In the genomic region with DNA sequence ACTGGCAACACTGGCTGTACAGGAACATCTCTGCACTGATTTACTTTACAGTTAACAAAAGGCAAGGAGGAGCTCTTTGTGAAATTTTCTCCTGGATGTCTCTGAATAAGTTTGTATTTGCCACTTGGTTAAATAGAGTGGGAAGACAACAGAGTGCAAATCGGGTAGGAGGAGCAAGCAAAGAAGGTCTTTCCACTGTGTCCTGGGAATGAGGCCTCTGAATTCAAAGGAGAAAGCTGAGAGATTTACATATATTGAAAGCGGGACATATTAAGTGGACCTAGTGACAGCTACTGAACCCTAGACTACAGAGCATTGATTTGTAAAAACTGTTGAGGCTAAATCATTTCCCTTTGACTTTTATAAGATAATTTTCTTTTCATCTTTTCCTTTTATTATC, we compare ENCODE assay signal across 18 cellular contexts.
"Had no signal": no experiment of that assay in that cellular context is flagged by ENCODE, and none has a peak within 500 bp of the region (broad histone marks: within the 10 kb centered on the region; RNA-seq: fewer than 3 reads in every experiment).

No MANE protein-coding gene starts in this region.

- H3K27me3 Mint-ChIP-seq: activated CD4-positive, alpha-beta memory T cell treated with anti-CD3 and anti-CD28 coated beads, Interleukin-2, amount 10 ng/mL, durations not matched to agents 7 days and 5 days; activated T-cell treated with anti-CD3 and anti-CD28 coated beads, Interleukin-2, amount 50 U/mL, for 24 hours; central memory CD8-positive, alpha-beta T cell; dendritic cell treated with granulocyte-macrophage colony-stimulating factor and Interleukin-4, amounts not matched to agents 40 ng/mL and 50 ng/mL, for 4 days; effector memory CD8-positive, alpha-beta T cell; stimulated activated naive CD8-positive, alpha-beta T cell treated with anti-CD3 and anti-CD28 coated beads, Interleukin-15, Interleukin-2, amounts not matched to agents 100 ng/mL and 50 ng/mL, for 24 hours had no signal

- H3K4me3 ChIP-seq: gastroesophageal sphincter, spleen, suprapubic skin, upper lobe of right lung had no signal

- H3K9me3 Mint-ChIP-seq: activated CD4-positive, alpha-beta memory T cell treated with anti-CD3 and anti-CD28 coated beads, Interleukin-2, amount 10 ng/mL, durations not matched to agents 7 days and 5 days; activated naive CD4-positive, alpha-beta T cell treated with anti-CD3 and anti-CD28 coated beads, Interleukin-2, amount 50 U/mL, for 72 hours; activated T-cell treated with anti-CD3 and anti-CD28 coated beads, Interleukin-2, amount 50 U/mL, for 24 hours; central memory CD8-positive, alpha-beta T cell; dendritic cell treated with granulocyte-macrophage colony-stimulating factor and Interleukin-4, amounts not matched to agents 40 ng/mL and 50 ng/mL, for 4 days; effector memory CD8-positive, alpha-beta T cell; naive B cell; stimulated activated naive CD8-positive, alpha-beta T cell treated with anti-CD3 and anti-CD28 coated beads, Interleukin-15, Interleukin-2, amounts not matched to agents 100 ng/mL and 50 ng/mL, for 24 hours; T-helper 1 cell treated with Interleukin-12 subunit alpha and Interleukin-12 subunit beta and Interleukin-4 antibody, amounts not matched to agents 30 μg/mL and 1 μg/mL, for 36 hours had no signal

- H3K36me3 ChIP-seq: gastroesophageal sphincter, spleen, suprapubic skin, upper lobe of right lung had no signal

- DNase-seq: activated CD4-positive, alpha-beta memory T cell treated with anti-CD3 and anti-CD28 coated beads, Interleukin-2, amount 10 ng/mL, durations not matched to agents 7 days and 5 days; activated CD4-positive, alpha-beta T cell treated with anti-CD3 and anti-CD28 coated beads for 4 hours; activated effector memory CD4-positive, alpha-beta T cell treated with anti-CD3 and anti-CD28 coated beads, Interleukin-2, amount 50 U/mL, for 16 hours; activated T-cell treated with anti-CD3 and anti-CD28 coated beads, Interleukin-2, amount 50 U/mL, for 24 hours; effector memory CD8-positive, alpha-beta T cell; mammary epithelial cell; naive B cell; spleen; upper lobe of right lung; WERI-Rb-1 had no signal

- H3K4me1 Mint-ChIP-seq: activated CD4-positive, alpha-beta memory T cell treated with anti-CD3 and anti-CD28 coated beads, Interleukin-2, amount 10 ng/mL, durations not matched to agents 7 days and 5 days; central memory CD8-positive, alpha-beta T cell; naive B cell had no signal

- H3K4me1 ChIP-seq: spleen, upper lobe of right lung had no signal

- H3K4me3 Mint-ChIP-seq: activated CD4-positive, alpha-beta memory T cell treated with anti-CD3 and anti-CD28 coated beads, Interleukin-2, amount 10 ng/mL, durations not matched to agents 7 days and 5 days; activated T-cell treated with anti-CD3 and anti-CD28 coated beads, Interleukin-2, amount 50 U/mL, for 24 hours; central memory CD8-positive, alpha-beta T cell; dendritic cell treated with granulocyte-macrophage colony-stimulating factor and Interleukin-4, amounts not matched to agents 40 ng/mL and 50 ng/mL, for 4 days; effector memory CD8-positive, alpha-beta T cell; naive B cell; stimulated activated naive CD8-positive, alpha-beta T cell treated with anti-CD3 and anti-CD28 coated beads, Interleukin-15, Interleukin-2, amounts not matched to agents 100 ng/mL and 50 ng/mL, for 24 hours; T-helper 1 cell treated with Interleukin-12 subunit alpha and Interleukin-12 subunit beta and Interleukin-4 antibody, amounts not matched to agents 30 μg/mL and 1 μg/mL, for 36 hours had no signal

- H3K27me3 ChIP-seq: gastroesophageal sphincter, spleen, suprapubic skin, upper lobe of right lung had no signal

- H3K27ac ChIP-seq: epithelial cell of prostate, gastroesophageal sphincter, spleen, suprapubic skin, upper lobe of right lung, WERI-Rb-1 had no signal

- H3K9me3 ChIP-seq: gastroesophageal sphincter, spleen, suprapubic skin, upper lobe of right lung had no signal

- H3K27ac Mint-ChIP-seq: activated CD4-positive, alpha-beta memory T cell treated with anti-CD3 and anti-CD28 coated beads, Interleukin-2, amount 10 ng/mL, durations not matched to agents 7 days and 5 days; activated naive CD4-positive, alpha-beta T cell treated with anti-CD3 and anti-CD28 coated beads, Interleukin-2, amount 50 U/mL, for 72 hours; activated T-cell treated with anti-CD3 and anti-CD28 coated beads, Interleukin-2, amount 50 U/mL, for 24 hours; dendritic cell treated with granulocyte-macrophage colony-stimulating factor and Interleukin-4, amounts not matched to agents 40 ng/mL and 50 ng/mL, for 4 days; effector memory CD8-positive, alpha-beta T cell; naive B cell; stimulated activated naive CD8-positive, alpha-beta T cell treated with anti-CD3 and anti-CD28 coated beads, Interleukin-15, Interleukin-2, amounts not matched to agents 100 ng/mL and 50 ng/mL, for 24 hours; T-helper 1 cell treated with Interleukin-12 subunit alpha and Interleukin-12 subunit beta and Interleukin-4 antibody, amounts not matched to agents 30 μg/mL and 1 μg/mL, for 36 hours had no signal

- H3K36me3 Mint-ChIP-seq: activated naive CD4-positive, alpha-beta T cell treated with anti-CD3 and anti-CD28 coated beads, Interleukin-2, amount 50 U/mL, for 72 hours; naive B cell had no signal
